9 cellular contexts compared by ENCODE assay signal in genomic region chr17:76584427-76585047, GRCh38. TPM values are rescaled to one million over a fixed set of nuclear protein-coding genes. Genes with fewer than 3 reads are reported as not detected.
A peak's percentile ranks its signal among the peaks of the same experiment; 100 is the strongest.
DNase-seq lines count a peak whose midpoint lies in the region; ATAC-seq and TF ChIP-seq lines count a peak whose summit lies in the region.
"Had no signal": no experiment of that assay in that cellular context is flagged by ENCODE, and none has a peak within 500 bp of the region (broad histone marks: within the 10 kb centered on the region; RNA-seq: fewer than 3 reads in every experiment).

No MANE protein-coding gene starts in this region.

- H3K36me3 Mint-ChIP-seq in WTC11 (no peaks in the 10 kb centered on the region), progenitor cell of endocrine pancreas (ENCODE audit: insufficient read depth) (no peaks in the 10 kb centered on the region)

- H3K9ac ChIP-seq in ES-I3 (ENCODE audit: low read depth, low read length): peak overlapping the region; percentile 76; the same call in 1 of the 2 replicates

- H3K27me3 Mint-ChIP-seq in WTC11 (ENCODE audit: low read depth): peaks cover 89% of the 10 kb centered on the region
- peaks cover 55% of the 10 kb centered on the region for H3K27me3 Mint-ChIP-seq in progenitor cell of endocrine pancreas

- peak overlapping the region; percentile 71 for H3K4me3 Mint-ChIP-seq in WTC11
- H3K4me3 Mint-ChIP-seq in progenitor cell of endocrine pancreas (ENCODE audit: low read depth): peak overlapping the region; percentile 64

- POLR2A ChIA-PET in WTC11 (lab: Charles Lee): interaction anchor here (1.0 kb wide), 1 partner anchor 15 kb away, joined by 3 read pairs; a partner anchor contains a TSS

- no peaks in the 10 kb centered on the region; the same call in 1 of the 2 replicates for H3K9me3 Mint-ChIP-seq in WTC11
- H3K9me3 Mint-ChIP-seq in progenitor cell of endocrine pancreas (ENCODE audit: low read depth): no peaks in the 10 kb centered on the region

- ATAC-seq in WTC11 (peak; percentile 10; the same call in 1 of the 2 replicates), foreskin keratinocyte (no peak), HG03520 (IDR thresholded peaks at IDR 0.05; ENCODE audit: unreplicated experiment) (no peak)

- no peaks in the 10 kb centered on the region for H3K36me3 ChIP-seq in ES-I3 (ENCODE audit: insufficient read depth, low read length)

- TF ChIP-seq CTCF in WTC11 (IDR thresholded peaks at IDR 0.05) (no peak), foreskin keratinocyte (conservative IDR thresholded peaks at IDR 0.05) (no peak), progenitor cell of endocrine pancreas (IDR thresholded peaks at IDR 0.05; ENCODE audit: unreplicated experiment) (no peak)

- H3K4me1 Mint-ChIP-seq in WTC11: peaks cover 21% of the 10 kb centered on the region
- H3K4me1 Mint-ChIP-seq in progenitor cell of endocrine pancreas (ENCODE audit: low read depth): no peaks in the 10 kb centered on the region

- H3K27ac Mint-ChIP-seq in WTC11 (no peak overlapping the region), progenitor cell of endocrine pancreas (no peak overlapping the region)

- CTCF ChIA-PET in WTC11 (lab: Charles Lee): interaction anchor here (0.6 to 3.8 kb wide), 12 partner anchors 17 to 705 kb away, joined by 3 to 17 read pairs (median 4); partner anchors contain the start of gene PRCD

- H3K27me3 ChIP-seq in foreskin keratinocyte: no peaks in the 10 kb centered on the region

- H3K9me3 ChIP-seq in ES-I3 (ENCODE audit: control insufficient read depth, insufficient read depth, low read length): no peaks in the 10 kb centered on the region

- peak overlapping the region; percentile 96 for H3K27ac ChIP-seq in foreskin keratinocyte

- peaks cover 19% of the 10 kb centered on the region for H3K4me1 ChIP-seq in ES-I3 (ENCODE audit: insufficient read depth, low read length)
- H3K4me1 ChIP-seq in foreskin keratinocyte: peaks cover 28% of the 10 kb centered on the region

- DNase-seq in WTC11 (ENCODE audit: low spot score) (peak; percentile 58), foreskin keratinocyte (peak in 1 of 2 donors; percentile 64), progenitor cell of endocrine pancreas (ENCODE audit: low spot score, unreplicated experiment) (no peak), NCI-H1092 treated with DMSO at 0.1 percent for 48 hours (lab: John Stamatoyannopoulos, UW) (no peak), glomerular visceral epithelial cell (ENCODE audit: extremely low spot score) (no peak), medulla oblongata (ENCODE audit: extremely low spot score) (no peak)
- DNase-seq: NCI-H1694 had no signal

TF ChIP-seq in WTC11, 78 proteins besides CTCF, POLR2A, EP300 and RAD21:
- TF ChIP-seq E2F5 (CRISPR knock-in tag; IDR thresholded peaks at IDR 0.05) (no peak), SOX15 (CRISPR knock-in tag; IDR thresholded peaks at IDR 0.05) (no peak), ZNF138 (CRISPR knock-in tag; conservative IDR thresholded peaks at IDR 0.05) (no peak), JAZF1 (CRISPR knock-in tag; IDR thresholded peaks at IDR 0.05) (no peak), GTF2I (CRISPR knock-in tag; conservative IDR thresholded peaks at IDR 0.05) (no peak), ZNF281 (CRISPR knock-in tag; IDR thresholded peaks at IDR 0.05) (0 out of 2 replicates have a peak, but pooled peaks have one; percentile 35), MYBL2 (CRISPR knock-in tag; IDR thresholded peaks at IDR 0.05) (no peak), ERG (CRISPR knock-in tag; IDR thresholded peaks at IDR 0.05) (no peak), ZBTB43 (CRISPR knock-in tag; IDR thresholded peaks at IDR 0.05) (no peak)

RNA-seq across cellular contexts. Expression of gene ST6GALNAC2, which starts 1.1 kb away (rescaled TPM):
- total RNA-seq in WTC11 (2021) (0.30 TPM in 1 of 3 replicates, not detected in the others), foreskin keratinocyte (23.4 and 38.5 TPM in 2 replicates), progenitor cell of endocrine pancreas (0.62 and 1.2 TPM in 2 replicates)
- 21.4 and 31.8 TPM in 2 replicates for polyA plus RNA-seq in foreskin keratinocyte

RNA-seq across cellular contexts. Expression of gene PRCD, which starts 44.7 kb away (rescaled TPM):
- total RNA-seq in WTC11 (2021): 2.7 to 4.5 TPM (median 4.0 TPM) in 3 replicates
- 0.63 and 0.88 TPM in 2 replicates for total RNA-seq in foreskin keratinocyte
- 0.93 and 0.99 TPM in 2 replicates for polyA plus RNA-seq in foreskin keratinocyte
- total RNA-seq in progenitor cell of endocrine pancreas: 0.86 and 1.7 TPM in 2 replicates

RNA-seq across cellular contexts. Expression of gene CYGB, which starts 47.0 kb away (rescaled TPM):
- 3.6 to 5.3 TPM (median 5.1 TPM) in 3 replicates for total RNA-seq in WTC11 (2021)
- total RNA-seq in foreskin keratinocyte: 10.2 and 17.8 TPM in 2 replicates
- 15.0 and 24.3 TPM in 2 replicates for polyA plus RNA-seq in foreskin keratinocyte
- 0.46 and 1.0 TPM in 2 replicates for total RNA-seq in progenitor cell of endocrine pancreas

RNA-seq across cellular contexts. Expression of gene ST6GALNAC1, which starts 59.0 kb away (rescaled TPM):
- total RNA-seq in WTC11 (2021) (0.13 to 0.37 TPM (median 0.16 TPM) in 3 replicates), foreskin keratinocyte (0.14 TPM in 2 replicates), progenitor cell of endocrine pancreas (6.6 and 8.4 TPM in 2 replicates)
- 0.29 and 0.33 TPM in 2 replicates for polyA plus RNA-seq in foreskin keratinocyte

Comparison
In these comparisons a context has a peak if more than half of its experiments do, and no peak if none do; other contexts are left out.
1. RNA of gene ST6GALNAC2, which starts 1.1 kb away (total RNA-seq): 23.4 to 38.5 TPM in foreskin keratinocyte; 0.62 to 1.2 TPM in progenitor cell of endocrine pancreas and 0.30 TPM in WTC11; every median in the first group is over 10 times any median in the second.